In genomic region chr3:908839-909238, GRCh38 we compare ENCODE assay signal across 16 cellular contexts.
DNase-seq lines count a peak whose midpoint lies in the region; ATAC-seq and TF ChIP-seq lines count a peak whose summit lies in the region.
"Had no signal": no experiment of that assay in that cellular context is flagged by ENCODE, and none has a peak within 500 bp of the region (broad histone marks: within the 10 kb centered on the region; RNA-seq: fewer than 3 reads in every experiment).

No MANE protein-coding gene starts in this region.

- TF ChIP-seq CTCF in 22Rv1 (IDR thresholded peaks at IDR 0.05) (peak; percentile 35), GM20000 (IDR thresholded peaks at IDR 0.05; ENCODE audit: extremely low read depth, missing control alignments) (no peak)

- peak; percentile 4 for DNase-seq in HK-2 (ENCODE audit: unreplicated experiment)
- DNase-seq in SW480 (ENCODE audit: low spot score) = peak; percentile 16
- no peak for DNase-seq in T-cell
- DNase-seq in DMS153 treated with DMSO at 0.1 percent for 48 hours (lab: John Stamatoyannopoulos, UW; ENCODE audit: unreplicated experiment) = no peak
- no peak for DNase-seq in GM20000 (ENCODE audit: low spot score)
- no peak for DNase-seq in aorta
- DNase-seq: activated CD8-positive, alpha-beta T cell treated with anti-CD3 and anti-CD28 coated beads, Interleukin-2, amount 10 ng/mL, durations not matched to agents 7 days and 5 days; left ventricle myocardium superior; NCI-H1105 treated with DMSO at 0.1 percent for 48 hours; NK-92 treated with Interleukin-12 subunit alpha and Interleukin-12 subunit beta, amount 100 ng/mL, for 24 hours; T-helper 2 cell had no signal

- peak overlapping the region; percentile 47 for H3K9ac ChIP-seq in iPS-15b (ENCODE audit: low read depth, low read length)

- CTCF ChIA-PET in T-cell (lab: Charles Lee) = no interaction called here

- ATAC-seq in T-cell (replicated peaks in 1 of 4) (no peak), aorta (ENCODE audit: low FRiP score) (no peak)
- ATAC-seq: activated CD8-positive, alpha-beta T cell treated with anti-CD3 and anti-CD28 coated beads, Interleukin-2, amount 10 ng/mL, durations not matched to agents 7 days and 5 days; left ventricle myocardium superior had no signal

- no peaks in the 10 kb centered on the region for H3K36me3 ChIP-seq in iPS-15b (ENCODE audit: control insufficient read depth, insufficient read depth, low read length)
- no peaks in the 10 kb centered on the region for H3K36me3 ChIP-seq in aorta (ENCODE audit: control insufficient read depth in 1 of 2, insufficient read depth in 2 of 2, low read length in 1 of 2)
- H3K36me3 ChIP-seq: neutrophil had no signal

- H3K27ac ChIP-seq in 22Rv1 = no peak overlapping the region
- no peak overlapping the region for H3K27ac ChIP-seq in aorta (ENCODE audit: low read depth in 1 of 2, low read length in 2 of 2)
- H3K27ac ChIP-seq: dorsolateral prefrontal cortex, neutrophil had no signal

- H3K4me3 ChIP-seq in iPS-15b (ENCODE audit: low read depth, low read length) (no peak overlapping the region), aorta (ENCODE audit: low read length in 2 of 2) (no peak overlapping the region)
- H3K4me3 ChIP-seq: dorsolateral prefrontal cortex had no signal

- peaks cover 4 to 24% (median 12%) of the 10 kb centered on the region in 3 donors for H3K9me3 Mint-ChIP-seq in T-cell

- no peak overlapping the region for H3K27ac Mint-ChIP-seq in T-cell
- H3K27ac Mint-ChIP-seq: activated CD8-positive, alpha-beta T cell treated with anti-CD3 and anti-CD28 coated beads, Interleukin-2, amount 10 ng/mL, durations not matched to agents 7 days and 5 days; activated naive CD4-positive, alpha-beta T cell treated with anti-CD3 and anti-CD28 coated beads, Interleukin-2, amount 50 U/mL, for 24 hours had no signal

- H3K27me3 ChIP-seq in iPS-15b (ENCODE audit: control insufficient read depth, insufficient read depth, low read length) = peaks cover 11% of the 10 kb centered on the region
- no peaks in the 10 kb centered on the region for H3K27me3 ChIP-seq in aorta (ENCODE audit: control insufficient read depth in 1 of 2, insufficient read depth in 2 of 2, low read length in 1 of 2)
- H3K27me3 ChIP-seq: dorsolateral prefrontal cortex, neutrophil had no signal

- H3K4me1 ChIP-seq in iPS-15b (ENCODE audit: control insufficient read depth, insufficient read depth, low read length) (no peaks in the 10 kb centered on the region), aorta (ENCODE audit: control insufficient read depth in 1 of 2, insufficient read depth in 2 of 2, low read length in 2 of 2) (no peaks in the 10 kb centered on the region)

- intact Hi-C loops in aorta (cut with DNase I) = no loop called here

- H3K27me3 Mint-ChIP-seq in T-cell = no peaks in the 10 kb centered on the region

- WGBS in aorta, 2 donors = 80 to 90% methylated on average over 2 of the region's 2 CpGs

- no peaks in the 10 kb centered on the region for H3K36me3 Mint-ChIP-seq in T-cell
- H3K36me3 Mint-ChIP-seq: activated naive CD4-positive, alpha-beta T cell treated with anti-CD3 and anti-CD28 coated beads, Interleukin-2, amount 50 U/mL, for 24 hours had no signal

- no peaks in the 10 kb centered on the region for H3K4me1 Mint-ChIP-seq in T-cell
- H3K4me1 Mint-ChIP-seq: activated naive CD4-positive, alpha-beta T cell treated with anti-CD3 and anti-CD28 coated beads, Interleukin-2, amount 50 U/mL, for 24 hours had no signal

- no peaks in the 10 kb centered on the region for H3K9me3 ChIP-seq in iPS-15b (ENCODE audit: control insufficient read depth, insufficient read depth, low read length)
- no peaks in the 10 kb centered on the region for H3K9me3 ChIP-seq in aorta (ENCODE audit: control insufficient read depth, low read length)
- H3K9me3 ChIP-seq: neutrophil had no signal

- H3K4me3 Mint-ChIP-seq in T-cell = no peak overlapping the region
- H3K4me3 Mint-ChIP-seq: activated CD8-positive, alpha-beta T cell treated with anti-CD3 and anti-CD28 coated beads, Interleukin-2, amount 10 ng/mL, durations not matched to agents 7 days and 5 days; activated naive CD4-positive, alpha-beta T cell treated with anti-CD3 and anti-CD28 coated beads, Interleukin-2, amount 50 U/mL, for 24 hours had no signal

- POLR2A ChIA-PET in T-cell (lab: Charles Lee) = no interaction called here

Comparison
In these comparisons a context has a peak if more than half of its experiments do, and no peak if none do; other contexts are left out.
1. DNase-seq: peak in HK-2 (single experiment) and SW480 (single experiment); none in T-cell (0 of 34), DMS153 treated with DMSO at 0.1 percent for 48 hours (single experiment), GM20000 (single experiment) and aorta (0 of 2).